Comparison of ENCODE assay signal across 8 cellular contexts in the genomic region with DNA sequence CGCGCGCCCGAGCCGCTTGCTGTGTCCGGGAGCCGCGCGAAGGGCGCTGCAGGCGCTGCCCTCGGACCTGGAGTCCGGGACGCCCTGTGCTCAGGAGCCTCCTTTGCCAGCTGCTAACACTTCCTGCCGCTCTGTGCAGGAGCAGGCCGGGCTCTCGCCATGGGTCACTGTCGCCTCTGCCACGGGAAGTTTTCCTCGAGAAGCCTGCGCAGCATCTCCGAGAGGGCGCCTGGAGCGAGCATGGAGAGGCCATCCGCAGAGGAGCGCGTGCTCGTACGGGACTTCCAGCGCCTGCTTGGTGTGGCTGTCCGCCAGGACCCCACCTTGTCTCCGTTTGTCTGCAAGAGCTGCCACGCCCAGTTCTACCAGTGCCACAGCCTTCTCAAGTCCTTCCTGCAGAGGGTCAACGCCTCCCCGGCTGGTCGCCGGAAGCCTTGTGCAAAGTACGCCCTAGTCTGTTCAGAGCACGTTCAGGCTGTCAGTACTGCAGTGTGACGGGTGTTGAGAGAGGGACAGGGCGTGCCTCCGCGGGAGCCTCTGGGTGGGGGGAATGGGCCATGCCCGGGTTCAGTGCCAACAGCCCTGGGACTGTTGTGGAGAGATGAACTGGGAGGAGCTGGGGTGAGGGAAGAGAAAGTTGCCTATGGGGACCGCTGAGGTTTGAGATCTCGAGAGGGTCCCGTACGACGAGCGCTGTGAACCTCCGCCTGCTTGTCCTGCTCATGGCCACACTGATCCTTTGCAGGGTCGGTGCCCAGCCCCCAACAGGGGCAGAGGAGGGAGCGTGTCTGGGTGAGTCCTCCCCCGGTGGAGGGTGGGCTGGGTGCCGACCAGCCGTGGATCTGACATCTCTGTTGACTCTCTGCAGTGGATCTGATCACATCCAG. TPM values are rescaled to one million over a fixed set of nuclear protein-coding genes. Genes with fewer than 3 reads are reported as not detected.
A peak's percentile ranks its signal among the peaks of the same experiment; 100 is the strongest.
DNase-seq lines count a peak whose midpoint lies in the region; ATAC-seq and TF ChIP-seq lines count a peak whose summit lies in the region.

No MANE protein-coding gene starts in this region.

- CTCF ChIA-PET in activated B cell treated with CpG ODN at 0.5 μM for 24 hours (lab: Charles Lee) = no interaction called here

- H3K36me3 ChIP-seq in HUES6 (ENCODE audit: control insufficient read depth, insufficient read depth, low read length) = peaks cover 27% of the 10 kb centered on the region
- H3K36me3 ChIP-seq in right lobe of liver = peaks cover 0 to 34% (median 14%) of the 10 kb centered on the region in 4 donors

- DNase-seq in GM13977 (ENCODE audit: low spot score) (peak; percentile 66), activated B cell treated with CpG ODN at 0.5 μM for 24 hours (no peak), right lobe of liver (peak in 2 of 3 donors; percentile 59 to 76), amniotic stem cell (lab: John Stamatoyannopoulos, UW) (no peak)
- peak; percentile 68 to 83 for DNase-seq in central memory CD8-positive, alpha-beta T cell (ENCODE audit: low spot score in 2 of 2)
- DNase-seq in stimulated activated CD8-positive, alpha-beta memory T cell treated with anti-CD3 and anti-CD28 coated beads, Interleukin-12 subunit alpha, Interleukin-12 subunit beta, amount 100 ng/mL, for 4 hours (ENCODE audit: low read depth) = peak; percentile 42

- in situ Hi-C loops in GM13977 (cut with MboI; ENCODE audit: low pct_unique_long_range_greater_than_20kb, low sequenced_read_pairs, unreplicated experiment) = no loop called here

- peak overlapping the region; percentile 85 for H3K4me3 Mint-ChIP-seq in activated B cell treated with CpG ODN at 0.5 μM for 24 hours
- peak overlapping the region; percentile 93 for H3K4me3 Mint-ChIP-seq in central memory CD8-positive, alpha-beta T cell

- H3K9me3 ChIP-seq in HUES6 (ENCODE audit: control insufficient read depth, insufficient read depth, low read depth, low read length) = no peaks in the 10 kb centered on the region
- H3K9me3 ChIP-seq in right lobe of liver = no peaks in the 10 kb centered on the region

- H3K4me1 ChIP-seq in HUES6 (ENCODE audit: control insufficient read depth, insufficient read depth, low read length) (peaks cover 8% of the 10 kb centered on the region), right lobe of liver (peaks cover 0 to 31% (median 12%) of the 10 kb centered on the region in 4 donors)

- no peak for ATAC-seq in activated B cell treated with CpG ODN at 0.5 μM for 24 hours (ENCODE audit: low read depth)
- ATAC-seq in central memory CD8-positive, alpha-beta T cell (replicated peaks; ENCODE audit: extremely low read depth, poor library complexity, severe bottlenecking) = peak; percentile 42
- peak; percentile 1 to 9 (median 3) for ATAC-seq in right lobe of liver
- no peak for ATAC-seq in HG02798 (IDR thresholded peaks at IDR 0.05; ENCODE audit: poor library complexity, unreplicated experiment)

- TF ChIP-seq POLR2A in right lobe of liver (IDR thresholded peaks at IDR 0.05) = no peak

- POLR2A ChIA-PET in activated B cell treated with CpG ODN at 0.5 μM for 24 hours (lab: Charles Lee) = interaction anchor here (0.9 to 1.0 kb wide), 2 partner anchors 138 to 151 kb away, joined by 3 read pairs; a partner anchor contains a TSS

- WGBS in right lobe of liver (ENCODE audit: insufficient coverage, low coverage, low lambda C conversion rate, missing lambda C conversion rate) = 19% methylated on average over 14 of the region's 56 CpGs

- H3K27me3 Mint-ChIP-seq in activated B cell treated with CpG ODN at 0.5 μM for 24 hours = no peaks in the 10 kb centered on the region
- no peaks in the 10 kb centered on the region for H3K27me3 Mint-ChIP-seq in central memory CD8-positive, alpha-beta T cell

- H3K27ac ChIP-seq in HUES6 (ENCODE audit: low read depth, low read length) (no peak overlapping the region), right lobe of liver (peak overlapping the region; percentile 90 to 95 (median 95))

- peak overlapping the region; percentile 85 for H3K27ac Mint-ChIP-seq in activated B cell treated with CpG ODN at 0.5 μM for 24 hours
- H3K27ac Mint-ChIP-seq in central memory CD8-positive, alpha-beta T cell (ENCODE audit: low read depth) = peak overlapping the region; percentile 97

- H3K9ac ChIP-seq in HUES6 (ENCODE audit: low read length) = peak overlapping the region; percentile 74

- peaks cover 31% of the 10 kb centered on the region for H3K27me3 ChIP-seq in HUES6 (ENCODE audit: control insufficient read depth, insufficient read depth, low read length)
- H3K27me3 ChIP-seq in right lobe of liver = no peaks in the 10 kb centered on the region

- peaks cover 34% of the 10 kb centered on the region for H3K36me3 Mint-ChIP-seq in activated B cell treated with CpG ODN at 0.5 μM for 24 hours (ENCODE audit: low read depth)
- peaks cover 68% of the 10 kb centered on the region for H3K36me3 Mint-ChIP-seq in central memory CD8-positive, alpha-beta T cell (ENCODE audit: insufficient read depth)

- intact Hi-C loops in activated B cell treated with CpG ODN at 0.5 μM for 24 hours (cut with micrococcal nuclease) = loop anchor here (1.0 to 5.0 kb wide), 3 partner anchors 71 to 480 kb away; a partner anchor contains a TSS
- intact Hi-C loops in right lobe of liver (cut with DNase I) = no loop called here

- H3K4me3 ChIP-seq in HUES6 (ENCODE audit: low read depth, low read length) (peak overlapping the region; percentile 86), right lobe of liver (peak overlapping the region; percentile 89 to 98 (median 94))

- no peaks in the 10 kb centered on the region for H3K9me3 Mint-ChIP-seq in activated B cell treated with CpG ODN at 0.5 μM for 24 hours
- no peaks in the 10 kb centered on the region for H3K9me3 Mint-ChIP-seq in central memory CD8-positive, alpha-beta T cell

- peaks cover 42% of the 10 kb centered on the region for H3K4me1 Mint-ChIP-seq in activated B cell treated with CpG ODN at 0.5 μM for 24 hours
- peaks cover 55% of the 10 kb centered on the region for H3K4me1 Mint-ChIP-seq in central memory CD8-positive, alpha-beta T cell

- TF ChIP-seq CTCF in GM13977 (IDR thresholded peaks at IDR 0.05; ENCODE audit: extremely low read depth, insufficient read depth, missing control alignments) = no peak
- TF ChIP-seq CTCF in activated B cell treated with CpG ODN at 0.5 μM for 24 hours (IDR thresholded peaks at IDR 0.05) = no peak
- no peak for TF ChIP-seq CTCF in right lobe of liver (IDR thresholded peaks at IDR 0.05)

RNA-seq across cellular contexts. Expression of a gene that starts 1.3 kb away (rescaled TPM):
- total RNA-seq in activated B cell treated with CpG ODN at 0.5 μM for 24 hours (43.8 and 52.0 TPM in 2 replicates), right lobe of liver (10 to 100 TPM in 2 of 6 experiments, 1 to 10 TPM in 4; 6.9 to 13.4 (median 9.1) TPM)

RNA-seq across cellular contexts. Expression of a gene that starts 1.9 kb away (rescaled TPM):
- total RNA-seq in activated B cell treated with CpG ODN at 0.5 μM for 24 hours (6.6 and 7.4 TPM in 2 replicates), right lobe of liver (10 to 100 TPM in 3 of 6 experiments, 1 to 10 TPM in 3; 5.6 to 12.4 (median 9.4) TPM)

RNA-seq across cellular contexts. Expression of a gene that starts 21.1 kb away (rescaled TPM):
- 6.9 and 7.0 TPM in 2 replicates for total RNA-seq in activated B cell treated with CpG ODN at 0.5 μM for 24 hours
- total RNA-seq in right lobe of liver = 10 to 100 TPM in 3 of 6 experiments, 1 to 10 TPM in 3; 5.6 to 17.9 (median 11.2) TPM

RNA-seq across cellular contexts. Expression of a gene that starts 36.1 kb away (rescaled TPM):
- total RNA-seq in activated B cell treated with CpG ODN at 0.5 μM for 24 hours (67.9 and 76.1 TPM in 2 replicates), right lobe of liver (10 to 100 TPM; 35.0 to 72.2 (median 53.7) TPM)

Comparison
In these comparisons a context has a peak if more than half of its experiments do, and no peak if none do; other contexts are left out.
1. DNase-seq: peak in GM13977 (single experiment), central memory CD8-positive, alpha-beta T cell (2 of 2), right lobe of liver (2 of 3) and stimulated activated CD8-positive, alpha-beta memory T cell treated with anti-CD3 and anti-CD28 coated beads, Interleukin-12 subunit alpha, Interleukin-12 subunit beta, amount 100 ng/mL, for 4 hours (single experiment); none in activated B cell treated with CpG ODN at 0.5 μM for 24 hours (single experiment) and amniotic stem cell (single experiment).
2. ATAC-seq: peak in central memory CD8-positive, alpha-beta T cell (single experiment) and right lobe of liver (4 of 4); none in activated B cell treated with CpG ODN at 0.5 μM for 24 hours (single experiment) and HG02798 (single experiment).